ENCODE assay signal across 9 cellular contexts in genomic region chr5:180718810-180719453, GRCh38. TPM values are rescaled to one million over a fixed set of nuclear protein-coding genes. Genes with fewer than 3 reads are reported as not detected.
A peak's percentile ranks its signal among the peaks of the same experiment; 100 is the strongest.
DNase-seq lines count a peak whose midpoint lies in the region; ATAC-seq and TF ChIP-seq lines count a peak whose summit lies in the region.
"Had no signal": no experiment of that assay in that cellular context is flagged by ENCODE, and none has a peak within 500 bp of the region (broad histone marks: within the 10 kb centered on the region; RNA-seq: fewer than 3 reads in every experiment).

No MANE protein-coding gene starts in this region.

- H3K36me3 ChIP-seq in adrenal gland (replicated peaks in 1 of 2) = no peaks in the 10 kb centered on the region
- H3K36me3 ChIP-seq in tibial nerve = no peaks in the 10 kb centered on the region
- H3K36me3 ChIP-seq in vagina = no peaks in the 10 kb centered on the region

- no peak for TF ChIP-seq EP300 in tibial nerve (IDR thresholded peaks at IDR 0.05)

- DNase-seq in AG08395 (ENCODE audit: low spot score) (peak; percentile 41), ELR (ENCODE audit: low read depth) (peak; percentile 50), NCI-H69 (lab: John Stamatoyannopoulos, UW) (peak; percentile 40), adrenal gland (peak in 3 of 7 donors; percentile 7 to 23 (median 10)), iris pigment epithelial cell (ENCODE audit: low read depth) (peak; percentile 41), tibial nerve (ENCODE audit: low spot score in 2 of 2) (peak in 1 of 2 donors; percentile 24), vagina (ENCODE audit: extremely low spot score in 2 of 2) (no peak)
- DNase-seq: naive B cell had no signal

- H3K4me3 ChIP-seq in adrenal gland = no peak overlapping the region
- H3K4me3 ChIP-seq in tibial nerve = no peak overlapping the region
- H3K4me3 ChIP-seq in vagina = no peak overlapping the region

- ATAC-seq in HG03571 (IDR thresholded peaks at IDR 0.05; ENCODE audit: unreplicated experiment) = no peak

- H3K27me3 ChIP-seq in adrenal gland (no peaks in the 10 kb centered on the region), tibial nerve (no peaks in the 10 kb centered on the region), vagina (no peaks in the 10 kb centered on the region)

- intact Hi-C loops in adrenal gland (cut with DNase I) = no loop called here
- intact Hi-C loops in vagina (cut with DNase I) = no loop called here

- WGBS in adrenal gland, 4 donors = 36 to 44% (median 38%) methylated on average over 6 of the region's 6 CpGs
- WGBS in tibial nerve, 2 donors = 33 to 40% methylated on average over 6 of the region's 6 CpGs

- H3K9me3 ChIP-seq in adrenal gland (replicated peaks in 1 of 3) (no peaks in the 10 kb centered on the region), tibial nerve (no peaks in the 10 kb centered on the region), vagina (no peaks in the 10 kb centered on the region)

- H3K27ac ChIP-seq in adrenal gland (no peak overlapping the region), tibial nerve (no peak overlapping the region), vagina (no peak overlapping the region)

- H3K4me1 ChIP-seq in adrenal gland (replicated peaks in 1 of 2) = no peaks in the 10 kb centered on the region
- no peaks in the 10 kb centered on the region for H3K4me1 ChIP-seq in tibial nerve
- H3K4me1 ChIP-seq in vagina = no peaks in the 10 kb centered on the region

- peak; percentile 20 to 58 (median 38) for TF ChIP-seq CTCF in adrenal gland (IDR thresholded peaks at IDR 0.05)
- peak in 3 of 5 experiments; percentile 45 to 55 (median 48) for TF ChIP-seq CTCF in tibial nerve (IDR thresholded peaks at IDR 0.05)
- TF ChIP-seq CTCF in vagina (IDR thresholded peaks at IDR 0.05) = peak in 1 of 3 experiments; percentile 6

- no peak for TF ChIP-seq POLR2A in adrenal gland (IDR thresholded peaks at IDR 0.05)
- no peak for TF ChIP-seq POLR2A in tibial nerve (IDR thresholded peaks at IDR 0.05)
- TF ChIP-seq POLR2A in vagina (IDR thresholded peaks at IDR 0.05) = no peak

RNA-seq across cellular contexts. Expression of gene OR2Y1, which starts 20.9 kb away (rescaled TPM):
- total RNA-seq in adrenal gland (not detected), tibial nerve (not detected), vagina (not detected)
- not detected for polyA plus RNA-seq in adrenal gland

Comparison
In these comparisons a context has a peak if more than half of its experiments do, and no peak if none do; other contexts are left out.
1. DNase-seq: peak in AG08395 (single experiment), ELR (single experiment), NCI-H69 (single experiment) and iris pigment epithelial cell (single experiment); none in vagina (0 of 2).